Comparison of ENCODE assay signal across 28 cellular contexts in genomic region chr11:76717369-76717768, GRCh38. TPM values are rescaled to one million over a fixed set of nuclear protein-coding genes. Genes with fewer than 3 reads are reported as not detected.
"Had no signal": no experiment of that assay in that cellular context is flagged by ENCODE, and none has a peak within 500 bp of the region (broad histone marks: within the 10 kb centered on the region; RNA-seq: fewer than 3 reads in every experiment).

No MANE protein-coding gene starts in this region.

- H3K27me3 ChIP-seq: pancreas, right lobe of liver, thyroid gland, tibial nerve, vagina had no signal

- H3K27ac ChIP-seq: neutrophil, pancreas, psoas muscle, right lobe of liver, sigmoid colon, stomach, thoracic aorta, thyroid gland, tibial nerve, upper lobe of left lung, vagina had no signal

- H3K27ac Mint-ChIP-seq: natural killer cell; nephron; progenitor cell of endocrine pancreas; stimulated activated effector memory CD8-positive, alpha-beta T cell treated with anti-CD3 and anti-CD28 coated beads, Interleukin-12 subunit alpha, Interleukin-12 subunit beta, amount 100 ng/mL, for 72 hours; stimulated activated naive B cell treated with anti-CD40 and anti-IgM and Interleukin-4, amounts not matched to agents 10 μg/mL and 1 μg/mL and 100 μg/mL, for 72 hours; stimulated activated naive CD8-positive, alpha-beta T cell treated with anti-CD3 and anti-CD28 coated beads, Interleukin-15, Interleukin-2, amounts not matched to agents 100 ng/mL and 50 ng/mL, for 24 hours had no signal

- H3K4me3 ChIP-seq: pancreas, psoas muscle, right lobe of liver, sigmoid colon, stomach, thoracic aorta, thyroid gland, tibial nerve, upper lobe of left lung, vagina had no signal

- H3K36me3 ChIP-seq: neutrophil, pancreas, right lobe of liver, sigmoid colon, stomach, thoracic aorta, thyroid gland, tibial nerve, upper lobe of left lung, vagina had no signal

- H3K36me3 Mint-ChIP-seq: natural killer cell; stimulated activated effector memory CD8-positive, alpha-beta T cell treated with anti-CD3 and anti-CD28 coated beads, Interleukin-12 subunit alpha, Interleukin-12 subunit beta, amount 100 ng/mL, for 72 hours; stimulated activated naive B cell treated with anti-CD40 and anti-IgM and Interleukin-4, amounts not matched to agents 10 μg/mL and 1 μg/mL and 100 μg/mL, for 72 hours had no signal

- ATAC-seq: natural killer cell; pancreas; psoas muscle; right cardiac atrium; right lobe of liver; stimulated activated effector memory CD8-positive, alpha-beta T cell treated with anti-CD3 and anti-CD28 coated beads, Interleukin-12 subunit alpha, Interleukin-12 subunit beta, amount 100 ng/mL, for 72 hours; stimulated activated naive B cell treated with anti-CD40 and anti-IgM and Interleukin-4, amounts not matched to agents 10 μg/mL and 1 μg/mL and 100 μg/mL, for 72 hours had no signal

- H3K4me3 Mint-ChIP-seq: natural killer cell; nephron; stimulated activated effector memory CD8-positive, alpha-beta T cell treated with anti-CD3 and anti-CD28 coated beads, Interleukin-12 subunit alpha, Interleukin-12 subunit beta, amount 100 ng/mL, for 72 hours; stimulated activated naive B cell treated with anti-CD40 and anti-IgM and Interleukin-4, amounts not matched to agents 10 μg/mL and 1 μg/mL and 100 μg/mL, for 72 hours; stimulated activated naive CD8-positive, alpha-beta T cell treated with anti-CD3 and anti-CD28 coated beads, Interleukin-15, Interleukin-2, amounts not matched to agents 100 ng/mL and 50 ng/mL, for 24 hours had no signal

- H3K4me1 ChIP-seq: pancreas had no signal

- DNase-seq: natural killer cell; nucleus accumbens; pancreas; right cardiac atrium; right lobe of liver; small intestine; stimulated activated CD4-positive, alpha-beta T cell treated with anti-CD3 and anti-CD28 coated beads, Interleukin-15, amount 100 ng/mL, for 24 hours; stimulated activated CD4-positive, alpha-beta T cell treated with anti-CD3 and anti-CD28 coated beads, Interleukin-2, amount 100 ng/mL, for 24 hours; stimulated activated CD4-positive, alpha-beta T cell treated with anti-CD3 and anti-CD28 coated beads, Interleukin-2, amount 100 ng/mL, for 48 hours; stimulated activated CD4-positive, alpha-beta T cell treated with anti-CD3 and anti-CD28 coated beads, Interleukin-4, amount 100 ng/mL, for 24 hours; stimulated activated naive B cell treated with anti-CD40 and anti-IgM and Interleukin-4, amounts not matched to agents 10 μg/mL and 1 μg/mL and 100 μg/mL, for 72 hours; stimulated activated naive CD4-positive, alpha-beta T cell treated with Interleukin-2 at 50 U/mL for 16 hours; stomach; thyroid gland; trophoblast cell; upper lobe of left lung had no signal

- H3K9me3 Mint-ChIP-seq: natural killer cell; nephron; stimulated activated effector memory CD8-positive, alpha-beta T cell treated with anti-CD3 and anti-CD28 coated beads, Interleukin-12 subunit alpha, Interleukin-12 subunit beta, amount 100 ng/mL, for 72 hours; stimulated activated naive B cell treated with anti-CD40 and anti-IgM and Interleukin-4, amounts not matched to agents 10 μg/mL and 1 μg/mL and 100 μg/mL, for 72 hours; stimulated activated naive CD8-positive, alpha-beta T cell treated with anti-CD3 and anti-CD28 coated beads, Interleukin-15, Interleukin-2, amounts not matched to agents 100 ng/mL and 50 ng/mL, for 24 hours had no signal

- H3K9me3 ChIP-seq: neutrophil, pancreas, psoas muscle, right lobe of liver, sigmoid colon, stomach, thoracic aorta, thyroid gland, tibial nerve, upper lobe of left lung, vagina had no signal

- FAIRE-seq: pancreas, small intestine, urothelium cell line had no signal

RNA-seq across cellular contexts. Expression of gene LRRC32, which starts 46.8 kb away (rescaled TPM):
- polyA plus RNA-seq: neural cell had no signal
